Comparison of ENCODE assay signal across 8 cellular contexts in genomic region chr10:63464402-63465292, GRCh38. TPM values are rescaled to one million over a fixed set of nuclear protein-coding genes. Genes with fewer than 3 reads are reported as not detected.
DNase-seq lines count a peak whose midpoint lies in the region; ATAC-seq and TF ChIP-seq lines count a peak whose summit lies in the region.

No MANE protein-coding gene starts in this region.

- H3K4me1 ChIP-seq in BE2C, result 0 out of 2 replicates have a peak, but pooled peaks cover 5% of the 10 kb centered on the region
- no peaks in the 10 kb centered on the region for H3K4me1 ChIP-seq in mesodermal cell (ENCODE audit: control insufficient read depth, insufficient read depth, low read length, poor library complexity, severe bottlenecking)
- peaks cover 2% of the 10 kb centered on the region in 2 donors for H3K4me1 ChIP-seq in aorta (ENCODE audit: control insufficient read depth in 1 of 2, insufficient read depth in 2 of 2, low read length in 2 of 2)

- H3K36me3 ChIP-seq in BE2C (no peaks in the 10 kb centered on the region), mesodermal cell (ENCODE audit: control insufficient read depth, insufficient read depth, low read length) (peaks cover 3% of the 10 kb centered on the region), aorta (ENCODE audit: control insufficient read depth in 1 of 2, insufficient read depth in 2 of 2, low read length in 1 of 2) (no peaks in the 10 kb centered on the region)

- intact Hi-C loops in dorsolateral prefrontal cortex (cut with DNase I) (loop anchor here (1.0 to 10.0 kb wide), 5 partner anchors 56 to 257 kb away; partner anchors contain the start of gene REEP3 (in 2 of the 2)), aorta (cut with DNase I) (loop anchor here (5.0 to 10.0 kb wide), 6 partner anchors 58 to 248 kb away; partner anchors contain the start of gene REEP3 (in 2 of the 2))

- H3K4me3 ChIP-seq in BE2C (ENCODE audit: low read depth, low read length) (peak overlapping the region; percentile 86), dorsolateral prefrontal cortex (peak overlapping the region; percentile 67 to 98 (median 84)), mesodermal cell (ENCODE audit: extremely low read depth, insufficient read depth, low read length, poor library complexity, severe bottlenecking) (peak overlapping the region; percentile 85), aorta (ENCODE audit: low read length in 2 of 2) (peak overlapping the region; percentile 60 to 79)

- peak overlapping the region; percentile 92 for H3K27ac ChIP-seq in RWPE1
- peak overlapping the region in 57 of 59 donors; percentile 66 to 97 (median 90) for H3K27ac ChIP-seq in dorsolateral prefrontal cortex
- peak overlapping the region; percentile 93 for H3K27ac ChIP-seq in mesodermal cell (ENCODE audit: low read depth, low read length, severe bottlenecking)
- H3K27ac ChIP-seq in aorta (ENCODE audit: low read depth in 1 of 2, low read length in 2 of 2), result no peak overlapping the region

- TF ChIP-seq CTCF in BE2C (IDR thresholded peaks at IDR 0.05; ENCODE audit: low read depth, low read length), result no peak
- TF ChIP-seq CTCF in RWPE1 (conservative IDR thresholded peaks at IDR 0.05; ENCODE audit: low read depth), result no peak
- TF ChIP-seq CTCF in dorsolateral prefrontal cortex (IDR thresholded peaks at IDR 0.05 in 54 of 56, conservative IDR thresholded peaks at IDR 0.05 in 2 of 56; ENCODE audit: low read depth in 1 of 56, partially characterized antibody in 56 of 56), result peak in 2 of 56 donors; percentile 4 to 7

- POLR2A ChIA-PET in RWPE1 (lab: Yijun Ruan, JAX; ENCODE audit: low non-redundant PET), result interaction anchor here (1.0 kb wide), 1 partner anchor 195 kb away, joined by 3 read pairs; no protein-coding TSS in a partner anchor

- no peaks in the 10 kb centered on the region for H3K9me3 ChIP-seq in BE2C
- no peaks in the 10 kb centered on the region for H3K9me3 ChIP-seq in mesodermal cell (ENCODE audit: control insufficient read depth, low read length)
- no peaks in the 10 kb centered on the region for H3K9me3 ChIP-seq in aorta (ENCODE audit: control insufficient read depth, low read length)

- no peaks in the 10 kb centered on the region for H3K27me3 ChIP-seq in BE2C
- no peaks in the 10 kb centered on the region for H3K27me3 ChIP-seq in dorsolateral prefrontal cortex
- H3K27me3 ChIP-seq in aorta (ENCODE audit: control insufficient read depth in 1 of 2, insufficient read depth in 2 of 2, low read length in 1 of 2), result no peaks in the 10 kb centered on the region

- no peak for DNase-seq in BE2C
- peak; percentile 5 for DNase-seq in RWPE1 (ENCODE audit: low spot score)
- no peak for DNase-seq in dorsolateral prefrontal cortex
- DNase-seq in aorta, result no peak
- no peak for DNase-seq in islet precursor cell

- ATAC-seq in GM19035 (IDR thresholded peaks at IDR 0.05; ENCODE audit: unreplicated experiment) (peak; percentile 55), HG03139 (IDR thresholded peaks at IDR 0.05; ENCODE audit: unreplicated experiment) (peak; percentile 45), aorta (ENCODE audit: low FRiP score) (peak; percentile 84)

- 7 to 9% methylated on average over 19 to 30 of the region's 35 CpGs for WGBS in mesodermal cell (ENCODE audit: insufficient coverage in 2 of 2), 2 experiments
- 4 to 5% methylated on average over 26 to 35 of the region's 35 CpGs for WGBS in aorta, 2 donors

- CTCF ChIA-PET in RWPE1 (lab: Yijun Ruan, JAX), result interaction anchor here (0.6 to 0.8 kb wide), 4 partner anchors 36 to 375 kb away, joined by 3 to 8 read pairs (median 6); no protein-coding TSS in a partner anchor

RNA-seq across cellular contexts. Expression of gene JMJD1C, which starts 1.1 kb away (rescaled TPM):
- 44.8 TPM for polyA plus RNA-seq in BE2C (2012; ENCODE audit: insufficient read depth, insufficient read length, low read depth)
- 100 to 1,000 TPM in 85 of 120 experiments, 10 to 100 TPM in 35; 80.5 to 152 (median 104) TPM for total RNA-seq in dorsolateral prefrontal cortex
- 86.2 TPM for polyA plus RNA-seq in mesodermal cell (2013, experiment 1 of 2)
- 91.9 TPM for polyA plus RNA-seq in mesodermal cell (2013, experiment 2 of 2)
- 100 to 1,000 TPM; 103 to 108 TPM for total RNA-seq in aorta
- polyA plus RNA-seq in aorta, result 10 to 100 TPM; 21.9 to 34.1 TPM

RNA-seq across cellular contexts. Expression of gene REEP3, which starts 56.6 kb away (rescaled TPM):
- 9.2 TPM for polyA plus RNA-seq in BE2C (2012; ENCODE audit: insufficient read depth, insufficient read length, low read depth)
- total RNA-seq in dorsolateral prefrontal cortex (100 to 1,000 TPM in 1 of 120 experiments, 10 to 100 TPM in 119; 11.4 to 104 (median 32.6) TPM), aorta (10 to 100 TPM; 57.7 to 74.3 TPM)
- 33.4 TPM for polyA plus RNA-seq in mesodermal cell (2013, experiment 1 of 2)
- 33.0 TPM for polyA plus RNA-seq in mesodermal cell (2013, experiment 2 of 2)
- 10 to 100 TPM; 20.9 to 28.5 TPM for polyA plus RNA-seq in aorta

Comparison
In these comparisons a context has a peak if more than half of its experiments do, and no peak if none do; other contexts are left out.
1. H3K27ac ChIP-seq: peak in RWPE1 (single experiment), dorsolateral prefrontal cortex (57 of 59) and mesodermal cell (single experiment); none in aorta (0 of 2).
2. Peak in every context shown above with its lines, with median percentiles within 50 percentile points of each other: H3K4me3 ChIP-seq and ATAC-seq.